Comparison of ENCODE assay signal across 8 cellular contexts in the genomic region with DNA sequence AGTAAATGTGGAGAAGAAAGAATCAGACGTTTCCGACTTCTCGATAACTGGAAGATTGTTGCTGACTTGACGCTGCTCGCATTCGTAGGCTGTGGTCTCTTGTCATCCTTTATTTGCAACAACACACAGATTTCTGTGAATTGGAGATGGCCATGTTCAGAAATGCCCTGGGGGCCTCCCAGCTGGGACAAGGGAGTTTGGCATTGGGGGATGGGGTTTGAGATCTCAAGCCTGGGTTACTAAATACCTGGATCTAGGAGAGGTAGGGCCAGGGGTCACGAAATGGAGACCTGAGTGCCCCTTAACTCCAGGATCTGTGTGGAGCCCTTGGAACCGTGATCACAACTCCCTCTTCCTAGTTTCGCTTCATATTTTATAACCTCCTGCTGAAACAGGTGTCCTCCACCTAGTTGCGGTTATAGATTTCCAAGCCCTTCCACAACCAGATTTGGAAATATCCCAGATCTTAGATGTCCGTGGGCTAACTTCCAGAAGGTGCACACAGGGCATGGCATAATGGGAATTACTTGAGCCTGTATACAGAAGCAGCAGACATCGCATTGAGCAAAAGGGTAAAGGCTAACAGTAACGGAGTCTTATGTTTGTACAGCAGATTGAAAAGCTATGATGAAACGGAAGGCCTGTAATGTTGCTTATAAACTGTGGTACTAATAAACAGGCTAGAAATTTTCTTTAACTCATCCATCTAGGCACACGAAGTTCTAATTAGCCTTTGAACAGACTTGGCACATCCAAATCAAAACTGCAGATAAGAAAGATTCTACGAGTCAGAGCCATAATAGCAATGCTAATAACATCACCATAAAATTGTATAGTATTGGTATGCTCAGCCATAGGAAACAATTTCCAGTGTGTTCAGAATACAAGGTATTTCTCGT. TPM values are rescaled to one million over a fixed set of nuclear protein-coding genes. Genes with fewer than 3 reads are reported as not detected.
DNase-seq lines count a peak whose midpoint lies in the region; ATAC-seq and TF ChIP-seq lines count a peak whose summit lies in the region.

No MANE protein-coding gene starts in this region.

- peak overlapping the region; percentile 99 for H3K27ac ChIP-seq in psoas muscle

- intact Hi-C loops in psoas muscle (cut with DNase I) = loop anchor here (2.0 to 5.0 kb wide), 3 partner anchors 37 to 47 kb away; no protein-coding TSS in a partner anchor

- H3K4me1 ChIP-seq in psoas muscle = peaks cover 37% of the 10 kb centered on the region

- H3K4me3 ChIP-seq in psoas muscle = peak overlapping the region; percentile 81

- peaks cover 2% of the 10 kb centered on the region for H3K27me3 Mint-ChIP-seq in glutamatergic neuron (ENCODE audit: unreplicated experiment)

- H3K9me3 ChIP-seq in psoas muscle = no peaks in the 10 kb centered on the region

- H3K27me3 ChIP-seq in psoas muscle (ENCODE audit: insufficient read depth in 3 of 3, low read length in 2 of 3) = no peaks in the 10 kb centered on the region

- no peaks in the 10 kb centered on the region for H3K36me3 Mint-ChIP-seq in glutamatergic neuron (ENCODE audit: unreplicated experiment)

- DNase-seq in NCI-H1105 treated with DMSO at 0.1 percent for 48 hours (lab: John Stamatoyannopoulos, UW) = peak; percentile 33
- no peak for DNase-seq in NCI-H1105 (lab: John Stamatoyannopoulos, UW)
- DNase-seq in NCI-H146 treated with DMSO at 0.1 percent for 48 hours (lab: John Stamatoyannopoulos, UW; ENCODE audit: unreplicated experiment) = peak; percentile 41
- peak; percentile 1 for DNase-seq in activated gamma-delta T cell treated with anti-CD3 and anti-CD28 coated beads, Interleukin-2, amount 50 U/mL, for 16 hours (ENCODE audit: low read depth)
- peak; percentile 22 for DNase-seq in glutamatergic neuron
- DNase-seq in psoas muscle = no peak
- DNase-seq in SHP77 treated with DMSO at 0.1 percent for 48 hours (lab: John Stamatoyannopoulos, UW) = no peak

- 2 to 4% (median 3%) methylated on average over 17 of the region's 17 CpGs for WGBS in psoas muscle, 3 donors

- no peaks in the 10 kb centered on the region for H3K36me3 ChIP-seq in psoas muscle (ENCODE audit: insufficient read depth in 1 of 2, low read depth in 1 of 2)

- peak in 1 of 4 donors; percentile 31 for ATAC-seq in psoas muscle
- no peak for ATAC-seq in GM18502 (IDR thresholded peaks at IDR 0.05; ENCODE audit: poor library complexity, unreplicated experiment)

- H3K4me3 Mint-ChIP-seq in glutamatergic neuron (ENCODE audit: unreplicated experiment) = no peak overlapping the region

- H3K27ac Mint-ChIP-seq in glutamatergic neuron (ENCODE audit: unreplicated experiment) = no peak overlapping the region

- peaks cover 3% of the 10 kb centered on the region for H3K9me3 Mint-ChIP-seq in glutamatergic neuron (ENCODE audit: unreplicated experiment)

- peaks cover 8% of the 10 kb centered on the region for H3K4me1 Mint-ChIP-seq in glutamatergic neuron (ENCODE audit: low read depth, unreplicated experiment)

- TF ChIP-seq CTCF in glutamatergic neuron (IDR thresholded peaks at IDR 0.05; ENCODE audit: partially characterized antibody, unreplicated experiment) (no peak), psoas muscle (IDR thresholded peaks at IDR 0.05) (no peak)

RNA-seq across cellular contexts. Expression of a gene that starts 1.0 kb away (rescaled TPM):
- total RNA-seq in glutamatergic neuron (ENCODE audit: unreplicated experiment) = 14.9 TPM
- 10 to 100 TPM; 17.2 to 35.4 (median 28.4) TPM for total RNA-seq in psoas muscle
- polyA plus RNA-seq in psoas muscle = 10 to 100 TPM in 1 of 3 donors, 1 to 10 TPM in 2; 6.3 to 20.4 (median 9.3) TPM

RNA-seq across cellular contexts. Expression of a gene that starts 48.6 kb away (rescaled TPM):
- total RNA-seq in glutamatergic neuron (ENCODE audit: unreplicated experiment) (42.5 TPM), psoas muscle (100 to 1,000 TPM; 180 to 337 (median 270) TPM)
- polyA plus RNA-seq in psoas muscle = 100 to 1,000 TPM; 144 to 495 (median 216) TPM

RNA-seq across cellular contexts. Expression of a gene that starts 49.4 kb away (rescaled TPM):
- 94.5 TPM for total RNA-seq in glutamatergic neuron (ENCODE audit: unreplicated experiment)
- total RNA-seq in psoas muscle = 10 to 100 TPM; 15.3 to 20.6 (median 17.1) TPM
- 10 to 100 TPM in 1 of 3 donors, 1 to 10 TPM in 2; 4.2 to 19.5 (median 6.9) TPM for polyA plus RNA-seq in psoas muscle

Comparison
In these comparisons a context has a peak if more than half of its experiments do, and no peak if none do; other contexts are left out.
1. DNase-seq: peak in NCI-H1105 treated with DMSO at 0.1 percent for 48 hours (single experiment), NCI-H146 treated with DMSO at 0.1 percent for 48 hours (single experiment), activated gamma-delta T cell treated with anti-CD3 and anti-CD28 coated beads, Interleukin-2, amount 50 U/mL, for 16 hours (single experiment) and glutamatergic neuron (single experiment); none in NCI-H1105 (single experiment), psoas muscle (0 of 2) and SHP77 treated with DMSO at 0.1 percent for 48 hours (single experiment).